In genomic region chr3:111782447-111782782, GRCh38 we compare ENCODE assay signal across 1 cellular context.
TF ChIP-seq lines count a peak whose summit lies in the region.

No MANE protein-coding gene starts in this region.

TF ChIP-seq in liver, 16 proteins besides CTCF, POLR2A, EP300 and RAD21 (continued from another document):
- TF ChIP-seq RXRA (IDR thresholded peaks at IDR 0.05) (no peak), ATF3 (IDR thresholded peaks at IDR 0.05) (no peak)
